In the genomic region with DNA sequence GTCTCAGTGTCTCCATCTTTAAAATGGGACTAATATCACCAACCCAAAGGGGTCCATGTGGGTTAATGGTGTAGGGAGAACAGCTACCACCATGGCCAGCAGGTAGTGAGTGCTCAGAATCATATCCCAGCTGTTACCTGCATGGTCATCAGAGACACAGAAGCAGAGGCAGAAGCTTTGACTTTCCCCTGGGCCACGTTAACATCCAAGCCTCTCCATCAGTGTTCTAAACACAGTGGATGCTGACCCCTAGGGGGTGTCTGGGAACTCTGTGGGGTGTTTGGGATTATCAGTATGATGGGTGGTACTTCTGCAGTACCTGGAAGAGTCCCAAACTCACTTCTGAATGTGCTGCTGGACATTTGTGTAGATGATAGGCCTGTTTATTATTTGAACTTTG, we compare ENCODE assay signal across 10 cellular contexts.
DNase-seq lines count a peak whose midpoint lies in the region; ATAC-seq and TF ChIP-seq lines count a peak whose summit lies in the region.
"Had no signal": no experiment of that assay in that cellular context is flagged by ENCODE, and none has a peak within 500 bp of the region (broad histone marks: within the 10 kb centered on the region; RNA-seq: fewer than 3 reads in every experiment).

No MANE protein-coding gene starts in this region.

- ATAC-seq in left ventricle myocardium superior: peak; percentile 64
- ATAC-seq in HG02642 (IDR thresholded peaks at IDR 0.05; ENCODE audit: poor library complexity, unreplicated experiment): peak; percentile 60
- peak; percentile 60 for ATAC-seq in activated CD8-positive, alpha-beta T cell treated with anti-CD3 and anti-CD28 coated beads for 36 hours
- ATAC-seq in stimulated activated naive B cell treated with anti-CD40 and anti-IgM and Interleukin-4, amounts not matched to agents 10 μg/mL and 1 μg/mL and 100 μg/mL, for 72 hours (replicated peaks): peak; percentile 41 to 50
- ATAC-seq in HG03521 (IDR thresholded peaks at IDR 0.05; ENCODE audit: unreplicated experiment): no peak

- H3K36me3 Mint-ChIP-seq in activated CD8-positive, alpha-beta T cell treated with anti-CD3 and anti-CD28 coated beads for 36 hours (ENCODE audit: low read depth): no peaks in the 10 kb centered on the region
- H3K36me3 Mint-ChIP-seq in stimulated activated naive B cell treated with anti-CD40 and anti-IgM and Interleukin-4, amounts not matched to agents 10 μg/mL and 1 μg/mL and 100 μg/mL, for 72 hours: no peaks in the 10 kb centered on the region

- no peaks in the 10 kb centered on the region for H3K9me3 Mint-ChIP-seq in activated CD8-positive, alpha-beta T cell treated with anti-CD3 and anti-CD28 coated beads for 36 hours
- H3K9me3 Mint-ChIP-seq in stimulated activated naive B cell treated with anti-CD40 and anti-IgM and Interleukin-4, amounts not matched to agents 10 μg/mL and 1 μg/mL and 100 μg/mL, for 72 hours: no peaks in the 10 kb centered on the region

- intact Hi-C loops in left ventricle myocardium superior (cut with micrococcal nuclease): no loop called here
- intact Hi-C loops in cardiac septum (cut with DNase I): no loop called here
- intact Hi-C loops in activated CD8-positive, alpha-beta T cell treated with anti-CD3 and anti-CD28 coated beads for 36 hours (cut with micrococcal nuclease): no loop called here

- H3K27me3 Mint-ChIP-seq in activated CD8-positive, alpha-beta T cell treated with anti-CD3 and anti-CD28 coated beads for 36 hours: no peaks in the 10 kb centered on the region
- peaks cover 5 to 10% of the 10 kb centered on the region in 2 donors for H3K27me3 Mint-ChIP-seq in stimulated activated naive B cell treated with anti-CD40 and anti-IgM and Interleukin-4, amounts not matched to agents 10 μg/mL and 1 μg/mL and 100 μg/mL, for 72 hours

- POLR2A ChIA-PET in activated CD8-positive, alpha-beta T cell treated with anti-CD3 and anti-CD28 coated beads for 36 hours (lab: Charles Lee): no interaction called here

- no peak overlapping the region for H3K4me3 Mint-ChIP-seq in activated CD8-positive, alpha-beta T cell treated with anti-CD3 and anti-CD28 coated beads for 36 hours
- no peak overlapping the region for H3K4me3 Mint-ChIP-seq in stimulated activated naive B cell treated with anti-CD40 and anti-IgM and Interleukin-4, amounts not matched to agents 10 μg/mL and 1 μg/mL and 100 μg/mL, for 72 hours

- no peak for TF ChIP-seq CTCF in activated CD8-positive, alpha-beta T cell treated with anti-CD3 and anti-CD28 coated beads for 36 hours (IDR thresholded peaks at IDR 0.05)

- peaks cover 22% of the 10 kb centered on the region for H3K4me1 Mint-ChIP-seq in activated CD8-positive, alpha-beta T cell treated with anti-CD3 and anti-CD28 coated beads for 36 hours (ENCODE audit: low read depth)
- H3K4me1 Mint-ChIP-seq in stimulated activated naive B cell treated with anti-CD40 and anti-IgM and Interleukin-4, amounts not matched to agents 10 μg/mL and 1 μg/mL and 100 μg/mL, for 72 hours: peaks cover 5 to 16% of the 10 kb centered on the region in 2 donors

- CTCF ChIA-PET in activated CD8-positive, alpha-beta T cell treated with anti-CD3 and anti-CD28 coated beads for 36 hours (lab: Charles Lee): interaction anchor here (1.1 to 4.2 kb wide), 2 partner anchors 216 to 221 kb away, joined by 3 to 18 read pairs; no protein-coding TSS in a partner anchor

- DNase-seq in left ventricle myocardium superior: no peak
- no peak for DNase-seq in cardiac septum (ENCODE audit: low spot score)
- DNase-seq in activated CD8-positive, alpha-beta T cell treated with anti-CD3 and anti-CD28 coated beads for 36 hours: peak; percentile 28
- DNase-seq in stimulated activated naive B cell treated with anti-CD40 and anti-IgM and Interleukin-4, amounts not matched to agents 10 μg/mL and 1 μg/mL and 100 μg/mL, for 72 hours: no peak
- no peak for DNase-seq in stimulated activated CD4-positive, alpha-beta T cell treated with anti-CD3 and anti-CD28 coated beads, Interleukin-4, amount 100 ng/mL, for 4 hours
- no peak for DNase-seq in stimulated activated CD4-positive, alpha-beta T cell treated with anti-CD3 and anti-CD28 coated beads, Interleukin-12 subunit alpha, Interleukin-12 subunit beta, amount 100 ng/mL, for 4 hours
- DNase-seq: activated naive CD4-positive, alpha-beta T cell treated with Interleukin-2 at 50 U/mL for 16 hours; Peyer's patch had no signal

- H3K27ac Mint-ChIP-seq in activated CD8-positive, alpha-beta T cell treated with anti-CD3 and anti-CD28 coated beads for 36 hours: no peak overlapping the region
- peak overlapping the region; percentile 75 for H3K27ac Mint-ChIP-seq in stimulated activated naive B cell treated with anti-CD40 and anti-IgM and Interleukin-4, amounts not matched to agents 10 μg/mL and 1 μg/mL and 100 μg/mL, for 72 hours
